ENCODE assay signal across 17 cellular contexts in genomic region chr22:49765091-49765771, GRCh38.
DNase-seq lines count a peak whose midpoint lies in the region; ATAC-seq, FAIRE-seq and TF ChIP-seq lines count a peak whose summit lies in the region.
"Had no signal": no experiment of that assay in that cellular context is flagged by ENCODE, and none has a peak within 500 bp of the region (broad histone marks: within the 10 kb centered on the region; RNA-seq: fewer than 3 reads in every experiment).

No MANE protein-coding gene starts in this region.

- no peak for ATAC-seq in activated CD4-positive, alpha-beta T cell treated with anti-CD3 and anti-CD28 coated beads for 36 hours
- ATAC-seq in sciatic nerve (no peak), GM21619 (IDR thresholded peaks at IDR 0.05; ENCODE audit: unreplicated experiment) (no peak), HG03354 (IDR thresholded peaks at IDR 0.05; ENCODE audit: poor library complexity, severe bottlenecking, unreplicated experiment) (no peak)
- ATAC-seq: CD8-positive, alpha-beta T cell; PC-3 had no signal

- peaks cover 9% of the 10 kb centered on the region for H3K9me3 ChIP-seq in endodermal cell (ENCODE audit: control insufficient read depth, low read length)

- peaks cover 6% of the 10 kb centered on the region for H3K9me3 Mint-ChIP-seq in activated CD4-positive, alpha-beta T cell treated with anti-CD3 and anti-CD28 coated beads for 36 hours (ENCODE audit: low read depth)
- peaks cover 12% of the 10 kb centered on the region for H3K9me3 Mint-ChIP-seq in endodermal cell

- H3K36me3 ChIP-seq in endodermal cell (ENCODE audit: control insufficient read depth, insufficient read depth, low read length) = no peaks in the 10 kb centered on the region
- H3K36me3 ChIP-seq: breast epithelium had no signal

- no peak overlapping the region for H3K27ac Mint-ChIP-seq in activated CD4-positive, alpha-beta T cell treated with anti-CD3 and anti-CD28 coated beads for 36 hours
- no peak overlapping the region for H3K27ac Mint-ChIP-seq in endodermal cell
- H3K27ac Mint-ChIP-seq: activated naive CD4-positive, alpha-beta T cell treated with anti-CD3 and anti-CD28 coated beads, Interleukin-2, amount 50 U/mL, for 24 hours; CD8-positive, alpha-beta T cell had no signal

- peaks cover 16% of the 10 kb centered on the region for H3K4me1 Mint-ChIP-seq in activated CD4-positive, alpha-beta T cell treated with anti-CD3 and anti-CD28 coated beads for 36 hours
- H3K4me1 Mint-ChIP-seq in endodermal cell = no peaks in the 10 kb centered on the region

- TF ChIP-seq CTCF in endodermal cell (conservative IDR thresholded peaks at IDR 0.05) = no peak

- peak; percentile 4 for DNase-seq in activated CD4-positive, alpha-beta T cell treated with anti-CD3 and anti-CD28 coated beads for 1 hour
- DNase-seq in activated CD4-positive, alpha-beta T cell treated with anti-CD3 and anti-CD28 coated beads for 36 hours = no peak
- peak; percentile 10 for DNase-seq in GM12892 (ENCODE audit: insufficient read length)
- peak; percentile 42 for DNase-seq in endodermal cell
- peak; percentile 53 for DNase-seq in sciatic nerve (ENCODE audit: low spot score)
- DNase-seq in NCI-H524 treated with DMSO at 0.1 percent for 48 hours (lab: John Stamatoyannopoulos, UW) = no peak
- DNase-seq: NCI-H1436 treated with DMSO at 0.1 percent for 48 hours; NCI-H510A treated with DMSO at 0.1 percent for 48 hours; PC-3; retina; stimulated activated CD4-positive, alpha-beta T cell treated with anti-CD3 and anti-CD28 coated beads, Interleukin-2, amount 100 ng/mL, for 48 hours had no signal

- no peak overlapping the region for H3K9ac ChIP-seq in endodermal cell (ENCODE audit: extremely low read depth, low read length, poor library complexity, severe bottlenecking)

- H3K27me3 Mint-ChIP-seq in activated CD4-positive, alpha-beta T cell treated with anti-CD3 and anti-CD28 coated beads for 36 hours = no peaks in the 10 kb centered on the region
- no peaks in the 10 kb centered on the region for H3K27me3 Mint-ChIP-seq in endodermal cell (ENCODE audit: insufficient read depth)
- H3K27me3 Mint-ChIP-seq: activated naive CD4-positive, alpha-beta T cell treated with anti-CD3 and anti-CD28 coated beads, Interleukin-2, amount 50 U/mL, for 24 hours had no signal

- POLR2A ChIA-PET in activated CD4-positive, alpha-beta T cell treated with anti-CD3 and anti-CD28 coated beads for 36 hours (lab: Charles Lee) = no interaction called here

- H3K4me3 Mint-ChIP-seq in activated CD4-positive, alpha-beta T cell treated with anti-CD3 and anti-CD28 coated beads for 36 hours = no peak overlapping the region
- no peak overlapping the region for H3K4me3 Mint-ChIP-seq in endodermal cell
- H3K4me3 Mint-ChIP-seq: activated naive CD4-positive, alpha-beta T cell treated with anti-CD3 and anti-CD28 coated beads, Interleukin-2, amount 50 U/mL, for 24 hours; CD8-positive, alpha-beta T cell had no signal

- intact Hi-C loops in activated CD4-positive, alpha-beta T cell treated with anti-CD3 and anti-CD28 coated beads for 36 hours (cut with DNase I, micrococcal nuclease) = loop anchor here (5.0 kb wide), 4 partner anchors 62 to 267 kb away; partner anchors contain the start of genes ALG12 (in 1 of the 2), BRD1 (in 1 of the 2) and CRELD2 (in 1 of the 2)
- intact Hi-C loops in sciatic nerve (cut with DNase I) = no loop called here

- H3K4me3 ChIP-seq in endodermal cell (ENCODE audit: low read length) = no peak overlapping the region
- H3K4me3 ChIP-seq: breast epithelium, SK-N-MC had no signal

- no peak overlapping the region for H3K27ac ChIP-seq in endodermal cell (ENCODE audit: low read depth, low read length)
- H3K27ac ChIP-seq: breast epithelium, SK-N-MC had no signal

- no peak for FAIRE-seq in GM12892 (lab: Jason Lieb, UNC)

- CTCF ChIA-PET in activated CD4-positive, alpha-beta T cell treated with anti-CD3 and anti-CD28 coated beads for 36 hours (lab: Charles Lee) = no interaction called here

- 85 to 91% methylated on average over 7 to 17 of the region's 17 CpGs for WGBS in endodermal cell (ENCODE audit: insufficient coverage in 1 of 2, insufficient read length in 1 of 2), 2 experiments

- no peak for TF ChIP-seq POLR2A in GM12892 (IDR thresholded peaks at IDR 0.05; ENCODE audit: low read depth, low read length)

- peaks cover 2% of the 10 kb centered on the region for H3K36me3 Mint-ChIP-seq in activated CD4-positive, alpha-beta T cell treated with anti-CD3 and anti-CD28 coated beads for 36 hours (ENCODE audit: low read depth)
- H3K36me3 Mint-ChIP-seq in endodermal cell (ENCODE audit: low read depth) = peaks cover 6% of the 10 kb centered on the region

- H3K4me1 ChIP-seq in endodermal cell (ENCODE audit: control insufficient read depth, insufficient read depth, low read length) = no peaks in the 10 kb centered on the region
- H3K4me1 ChIP-seq: breast epithelium had no signal

- H3K27me3 ChIP-seq in endodermal cell (ENCODE audit: control insufficient read depth, insufficient read depth, low read length, poor library complexity, severe bottlenecking) = no peaks in the 10 kb centered on the region
- H3K27me3 ChIP-seq: breast epithelium had no signal

Comparison
In these comparisons a context has a peak if more than half of its experiments do, and no peak if none do; other contexts are left out.
1. DNase-seq: peak in activated CD4-positive, alpha-beta T cell treated with anti-CD3 and anti-CD28 coated beads for 1 hour (single experiment), GM12892 (single experiment), endodermal cell (single experiment) and sciatic nerve (single experiment); none in activated CD4-positive, alpha-beta T cell treated with anti-CD3 and anti-CD28 coated beads for 36 hours (single experiment) and NCI-H524 treated with DMSO at 0.1 percent for 48 hours (single experiment).